8 cellular contexts compared by ENCODE assay signal in genomic region chr9:112174965-112175795, GRCh38. TPM values are rescaled to one million over a fixed set of nuclear protein-coding genes. Genes with fewer than 3 reads are reported as not detected.
A peak's percentile ranks its signal among the peaks of the same experiment; 100 is the strongest.
DNase-seq lines count a peak whose midpoint lies in the region; ATAC-seq and TF ChIP-seq lines count a peak whose summit lies in the region.

SUSD1 (minus strand) TSS chr9:112175297; CDS start chr9:112175235, 62 bp downstream.

- H3K27me3 ChIP-seq in mesenchymal stem cell (ENCODE audit: control insufficient read depth in 1 of 2, insufficient read depth in 1 of 2, low read length in 2 of 2) (no peaks in the 10 kb centered on the region), testis (no peaks in the 10 kb centered on the region)

- CTCF ChIA-PET in GM10248 (lab: Yijun Ruan, JAX) = interaction anchor here (0.7 to 2.0 kb wide), 7 partner anchors 11 to 571 kb away, joined by 3 to 9 read pairs (median 3); no protein-coding TSS in a partner anchor

- peak; percentile 64 for DNase-seq in GM10248 (ENCODE audit: extremely low spot score)
- peak; percentile 39 for DNase-seq in HK-2 (ENCODE audit: unreplicated experiment)
- peak; percentile 76 for DNase-seq in UCSD-AML1 (lab: John Stamatoyannopoulos, UW; ENCODE audit: unreplicated experiment)
- DNase-seq in ecto neural progenitor cell (ENCODE audit: low spot score) = peak; percentile 66
- peak; percentile 37 for DNase-seq in mesenchymal stem cell
- DNase-seq in testis = peak; percentile 28
- no peak for DNase-seq in effector CD8-positive, alpha-beta T cell (lab: John Stamatoyannopoulos, UW)

- no peak within 1 kb of the TSS for H3K23ac ChIP-seq in mesenchymal stem cell (ENCODE audit: low read length in 2 of 2)

- peak within 1 kb of the TSS; percentile 80 for H4K8ac ChIP-seq in mesenchymal stem cell (ENCODE audit: low read length)

- peaks cover 22% of the 10 kb centered on the region for H3K79me1 ChIP-seq in mesenchymal stem cell (replicated peaks; ENCODE audit: low read length, poor library complexity, severe bottlenecking)

- H3K4ac ChIP-seq in mesenchymal stem cell (ENCODE audit: low read depth in 1 of 2, low read length in 2 of 2) = peak within 1 kb of the TSS; percentile 60 to 91

- intact Hi-C loops in testis (cut with DNase I; ENCODE audit: low total_unique reads) = no loop called here

- peak within 1 kb of the TSS in 1 of 2 experiments; percentile 35 for H3K14ac ChIP-seq in mesenchymal stem cell (ENCODE audit: low read length in 2 of 2)

- H4K91ac ChIP-seq in mesenchymal stem cell (ENCODE audit: low read length) = peak within 1 kb of the TSS; percentile 72

- H3K4me1 ChIP-seq in mesenchymal stem cell (ENCODE audit: control insufficient read depth, insufficient read depth, low read depth, low read length) (peaks cover 27% of the 10 kb centered on the region), testis (peaks cover 18% of the 10 kb centered on the region)

- peak within 1 kb of the TSS; percentile 24 to 57 for H2BK12ac ChIP-seq in mesenchymal stem cell (ENCODE audit: low read length in 2 of 2)

- peak within 1 kb of the TSS; percentile 100 for H2BK15ac ChIP-seq in mesenchymal stem cell (ENCODE audit: low read depth, poor library complexity, severe bottlenecking)

- TF ChIP-seq CTCF in GM10248 (IDR thresholded peaks at IDR 0.05; ENCODE audit: control extremely low read depth, extremely low read depth, low read depth, missing control alignments) (peak; percentile 4), testis (IDR thresholded peaks at IDR 0.05) (no peak)

- no peaks in the 10 kb centered on the region for H3K9me3 ChIP-seq in mesenchymal stem cell (ENCODE audit: control insufficient read depth, low read length)
- H3K9me3 ChIP-seq in testis = no peaks in the 10 kb centered on the region

- POLR2A ChIA-PET in GM10248 (lab: Yijun Ruan, JAX) = interaction anchor here (0.8 kb wide), 1 partner anchor 11 kb away, joined by 5 read pairs; no protein-coding TSS in a partner anchor

- H2BK120ac ChIP-seq in mesenchymal stem cell (ENCODE audit: low read depth, low read length) = peak within 1 kb of the TSS; percentile 94

- 2% methylated on average over 79 of the region's 88 CpGs for whole genome bisulfite sequencing in mesenchymal stem cell
- WGBS in testis, 2 donors = 7 to 23% methylated on average over 11 to 38 of the region's 88 CpGs

- no peak for TF ChIP-seq POLR2A in testis (IDR thresholded peaks at IDR 0.05)

- H3K4me3 ChIP-seq in mesenchymal stem cell (ENCODE audit: insufficient read depth in 1 of 2, low read depth in 1 of 2, low read length in 2 of 2) = peak within 1 kb of the TSS; percentile 73 to 74
- H3K4me3 ChIP-seq in testis = peak within 1 kb of the TSS; percentile 65 to 73

- H3K36me3 ChIP-seq in mesenchymal stem cell (ENCODE audit: control insufficient read depth in 1 of 2, insufficient read depth in 2 of 2, low read depth in 1 of 2, low read length in 2 of 2) (no peaks in the 10 kb centered on the region), testis (ENCODE audit: low read depth, missing control alignments) (no peaks in the 10 kb centered on the region)

- peak; percentile 41 for ATAC-seq in GM21381 (IDR thresholded peaks at IDR 0.05; ENCODE audit: unreplicated experiment)

- peak within 1 kb of the TSS; percentile 34 for H3K4me2 ChIP-seq in mesenchymal stem cell (ENCODE audit: low read length, poor library complexity, severe bottlenecking)

- peak within 1 kb of the TSS; percentile 57 for H2AFZ ChIP-seq in mesenchymal stem cell (ENCODE audit: low read depth, low read length)

- H2AK5ac ChIP-seq in mesenchymal stem cell (ENCODE audit: low read length, severe bottlenecking) = peak within 1 kb of the TSS; percentile 76

- peak within 1 kb of the TSS; percentile 78 to 96 for H3K18ac ChIP-seq in mesenchymal stem cell (ENCODE audit: low read depth in 1 of 2, low read length in 2 of 2)

- peak within 1 kb of the TSS; percentile 89 for H2BK5ac ChIP-seq in mesenchymal stem cell (ENCODE audit: low read depth, low read length, poor library complexity, severe bottlenecking)

- H3K9ac ChIP-seq in mesenchymal stem cell (ENCODE audit: low read length) = peak within 1 kb of the TSS; percentile 61

- peak within 1 kb of the TSS; percentile 61 for H3K27ac ChIP-seq in mesenchymal stem cell (ENCODE audit: low read length, poor library complexity, severe bottlenecking)
- H3K27ac ChIP-seq in testis = peak within 1 kb of the TSS; percentile 74 to 81

RNA-seq across cellular contexts. Expression of gene SUSD1, which starts in this region (rescaled TPM):
- polyA plus RNA-seq in mesenchymal stem cell (2013, experiment 1 of 2) = 19.2 TPM
- 18.5 TPM for polyA plus RNA-seq in mesenchymal stem cell (2013, experiment 2 of 2)
- 10 to 100 TPM; 28.0 to 39.1 TPM for total RNA-seq in testis
- 12.7 TPM for polyA plus RNA-seq in testis (ENCODE audit: insufficient read depth, low read depth, low replicate concordance)
